Comparison of ENCODE assay signal across 28 cellular contexts in genomic region chr16:7946142-7946541, GRCh38.
"Had no signal": no experiment of that assay in that cellular context is flagged by ENCODE, and none has a peak within 500 bp of the region (broad histone marks: within the 10 kb centered on the region; RNA-seq: fewer than 3 reads in every experiment).

No MANE protein-coding gene starts in this region.

- H3K27ac Mint-ChIP-seq: dendritic cell treated with granulocyte-macrophage colony-stimulating factor and Interleukin-4, amounts not matched to agents 40 ng/mL and 50 ng/mL, for 4 days; endodermal cell; mesothelial cell of epicardium; naive B cell; natural killer cell treated with Interleukin-12 subunit alpha and Interleukin-12 subunit beta and Interleukin-15 and Interleukin-18, amount 100 ng/mL, for 72 hours; progenitor cell of endocrine pancreas; stimulated activated naive B cell treated with anti-CD40 and anti-IgM and Interleukin-4, amounts not matched to agents 10 μg/mL and 1 μg/mL and 100 μg/mL, for 72 hours; stimulated activated naive CD8-positive, alpha-beta T cell treated with anti-CD3 and anti-CD28 coated beads, Interleukin-15, Interleukin-2, amounts not matched to agents 100 ng/mL and 50 ng/mL, for 24 hours; type B pancreatic cell had no signal

- H3K36me3 ChIP-seq: colonic mucosa, gastrocnemius medialis, left lung, neutrophil, right lobe of liver, suprapubic skin had no signal

- H3K27me3 Mint-ChIP-seq: dendritic cell treated with granulocyte-macrophage colony-stimulating factor and Interleukin-4, amounts not matched to agents 40 ng/mL and 50 ng/mL, for 4 days; naive B cell; natural killer cell treated with Interleukin-12 subunit alpha and Interleukin-12 subunit beta and Interleukin-15 and Interleukin-18, amount 100 ng/mL, for 72 hours; stimulated activated naive B cell treated with anti-CD40 and anti-IgM and Interleukin-4, amounts not matched to agents 10 μg/mL and 1 μg/mL and 100 μg/mL, for 72 hours; stimulated activated naive CD8-positive, alpha-beta T cell treated with anti-CD3 and anti-CD28 coated beads, Interleukin-15, Interleukin-2, amounts not matched to agents 100 ng/mL and 50 ng/mL, for 24 hours had no signal

- H3K4me3 ChIP-seq: colonic mucosa, gastrocnemius medialis, left lung, mucosa of descending colon, right lobe of liver, suprapubic skin had no signal

- H3K4me3 Mint-ChIP-seq: dendritic cell treated with granulocyte-macrophage colony-stimulating factor and Interleukin-4, amounts not matched to agents 40 ng/mL and 50 ng/mL, for 4 days; endodermal cell; mesothelial cell of epicardium; naive B cell; natural killer cell treated with Interleukin-12 subunit alpha and Interleukin-12 subunit beta and Interleukin-15 and Interleukin-18, amount 100 ng/mL, for 72 hours; neural crest cell; stimulated activated naive B cell treated with anti-CD40 and anti-IgM and Interleukin-4, amounts not matched to agents 10 μg/mL and 1 μg/mL and 100 μg/mL, for 72 hours; stimulated activated naive CD8-positive, alpha-beta T cell treated with anti-CD3 and anti-CD28 coated beads, Interleukin-15, Interleukin-2, amounts not matched to agents 100 ng/mL and 50 ng/mL, for 24 hours; type B pancreatic cell had no signal

- H3K79me2 ChIP-seq: parathyroid adenoma had no signal

- H3K9me3 Mint-ChIP-seq: dendritic cell treated with granulocyte-macrophage colony-stimulating factor and Interleukin-4, amounts not matched to agents 40 ng/mL and 50 ng/mL, for 4 days; endodermal cell; mesothelial cell of epicardium; type B pancreatic cell had no signal

- H3K4me1 ChIP-seq: colonic mucosa, gastrocnemius medialis, left lung, parathyroid adenoma, right lobe of liver, suprapubic skin had no signal

- H3K27ac ChIP-seq: colonic mucosa, epithelial cell of prostate, gastrocnemius medialis, left lung, neutrophil, parathyroid adenoma, right lobe of liver, suprapubic skin had no signal

- DNase-seq: colonic mucosa; effector CD8-positive, alpha-beta T cell; endodermal cell; foreskin fibroblast; gastrocnemius medialis; head of caudate nucleus; kidney; left cardiac atrium; left lung; mesenchymal stem cell; mucosa of descending colon; naive B cell; right lobe of liver; small intestine; stimulated activated CD4-positive, alpha-beta T cell treated with anti-CD3 and anti-CD28 coated beads, Interleukin-15, amount 100 ng/mL, for 24 hours; stimulated activated CD4-positive, alpha-beta T cell treated with anti-CD3 and anti-CD28 coated beads, Interleukin-2, amount 100 ng/mL, for 48 hours; stimulated activated naive B cell treated with anti-CD40 and anti-IgM and Interleukin-4, amounts not matched to agents 10 μg/mL and 1 μg/mL and 100 μg/mL, for 72 hours had no signal

- H2AFZ ChIP-seq: parathyroid adenoma had no signal

- H3K27me3 ChIP-seq: colonic mucosa, gastrocnemius medialis, left lung, neutrophil, right lobe of liver, suprapubic skin had no signal

- H3K9ac ChIP-seq: parathyroid adenoma had no signal

- H3K36me3 Mint-ChIP-seq: mesothelial cell of epicardium; naive B cell; natural killer cell treated with Interleukin-12 subunit alpha and Interleukin-12 subunit beta and Interleukin-15 and Interleukin-18, amount 100 ng/mL, for 72 hours; stimulated activated naive B cell treated with anti-CD40 and anti-IgM and Interleukin-4, amounts not matched to agents 10 μg/mL and 1 μg/mL and 100 μg/mL, for 72 hours; type B pancreatic cell had no signal

- H3K9me3 ChIP-seq: colonic mucosa, gastrocnemius medialis, left lung, mucosa of descending colon, neutrophil, right lobe of liver, suprapubic skin had no signal

- H3K4me1 Mint-ChIP-seq: mesothelial cell of epicardium; naive B cell; neural crest cell; stimulated activated naive B cell treated with anti-CD40 and anti-IgM and Interleukin-4, amounts not matched to agents 10 μg/mL and 1 μg/mL and 100 μg/mL, for 72 hours had no signal
